26 cellular contexts compared by ENCODE assay signal in genomic region chr2:127056086-127056485, GRCh38.
"Had no signal": no experiment of that assay in that cellular context is flagged by ENCODE, and none has a peak within 500 bp of the region (broad histone marks: within the 10 kb centered on the region; RNA-seq: fewer than 3 reads in every experiment).

No MANE protein-coding gene starts in this region.

- H3K27ac ChIP-seq: body of pancreas, cardiac muscle cell, esophagus squamous epithelium, gastroesophageal sphincter, lower lobe of right lung, right atrium auricular region, suprapubic skin, transverse colon had no signal

- H3K27ac Mint-ChIP-seq: activated T-helper 2 cell treated with anti-CD3 and anti-CD28 coated beads, Interferon-gamma antibody, Interleukin-2, Interleukin-4, amounts not matched to agents 10 μg/mL and 5 μg/mL and 100 μg/mL, durations not matched to agents 14 hours and 24 hours and 36 hours; stimulated activated naive CD8-positive, alpha-beta T cell treated with anti-CD3 and anti-CD28 coated beads, Interleukin-15, amount 100 ng/mL, for 72 hours; WTC11 had no signal

- H3K4me1 ChIP-seq: esophagus squamous epithelium, lower lobe of right lung, suprapubic skin had no signal

- H3K27me3 Mint-ChIP-seq: naive B cell; stimulated activated naive CD8-positive, alpha-beta T cell treated with anti-CD3 and anti-CD28 coated beads, Interleukin-15, amount 100 ng/mL, for 72 hours had no signal

- DNase-seq: activated CD8-positive, alpha-beta memory T cell treated with anti-CD3 and anti-CD28 coated beads, Interleukin-2, amount 50 U/mL, for 48 hours; activated naive CD4-positive, alpha-beta T cell treated with Interleukin-2 at 50 U/mL for 16 hours; activated T-cell treated with anti-CD3 and anti-CD28 coated beads, Interleukin-2, amount 50 U/mL, for 4 hours; anterior cingulate cortex; body of pancreas; dermis blood vessel endothelial cell; effector memory CD4-positive, alpha-beta T cell; esophagus squamous epithelium; hypothalamus; left colon; lower lobe of right lung; mesendoderm; naive B cell; stimulated activated CD4-positive, alpha-beta T cell treated with anti-CD3 and anti-CD28 coated beads, Interleukin-4, amount 100 ng/mL, for 4 hours; stimulated activated naive CD8-positive, alpha-beta T cell treated with anti-CD3 and anti-CD28 coated beads, Interleukin-15, amount 100 ng/mL, for 72 hours; T-helper 9 cell; transverse colon had no signal

- FAIRE-seq: endothelial cell of umbilical vein, islet of Langerhans, urothelium cell line had no signal

- H3K4me1 Mint-ChIP-seq: WTC11 had no signal

- H3K4me3 Mint-ChIP-seq: activated T-cell treated with anti-CD3 and anti-CD28 coated beads, Interleukin-2, amount 50 U/mL, for 4 hours; naive B cell; stimulated activated naive CD8-positive, alpha-beta T cell treated with anti-CD3 and anti-CD28 coated beads, Interleukin-15, amount 100 ng/mL, for 72 hours; WTC11 had no signal

- H3K36me3 ChIP-seq: cardiac muscle cell, right atrium auricular region, transverse colon had no signal

- H3K4me3 ChIP-seq: body of pancreas, cardiac muscle cell, esophagus squamous epithelium, gastroesophageal sphincter, lower lobe of right lung, right atrium auricular region, suprapubic skin, transverse colon had no signal

- H3K9me3 ChIP-seq: body of pancreas, esophagus squamous epithelium, gastroesophageal sphincter, lower lobe of right lung, right atrium auricular region, suprapubic skin, transverse colon had no signal

- ATAC-seq: activated T-cell treated with anti-CD3 and anti-CD28 coated beads, Interleukin-2, amount 50 U/mL, for 4 hours; body of pancreas; gastroesophageal sphincter; left colon; lower lobe of right lung; WTC11 had no signal

- H3K27me3 ChIP-seq: body of pancreas, cardiac muscle cell, esophagus squamous epithelium, gastroesophageal sphincter, right atrium auricular region, suprapubic skin, transverse colon had no signal

- H3K9me3 Mint-ChIP-seq: activated T-cell treated with anti-CD3 and anti-CD28 coated beads, Interleukin-2, amount 50 U/mL, for 4 hours; activated T-helper 2 cell treated with anti-CD3 and anti-CD28 coated beads, Interferon-gamma antibody, Interleukin-2, Interleukin-4, amounts not matched to agents 10 μg/mL and 5 μg/mL and 100 μg/mL, durations not matched to agents 14 hours and 24 hours and 36 hours; naive B cell; stimulated activated naive CD8-positive, alpha-beta T cell treated with anti-CD3 and anti-CD28 coated beads, Interleukin-15, amount 100 ng/mL, for 72 hours; WTC11 had no signal
